Comparison of ENCODE assay signal across 25 cellular contexts in the genomic region with DNA sequence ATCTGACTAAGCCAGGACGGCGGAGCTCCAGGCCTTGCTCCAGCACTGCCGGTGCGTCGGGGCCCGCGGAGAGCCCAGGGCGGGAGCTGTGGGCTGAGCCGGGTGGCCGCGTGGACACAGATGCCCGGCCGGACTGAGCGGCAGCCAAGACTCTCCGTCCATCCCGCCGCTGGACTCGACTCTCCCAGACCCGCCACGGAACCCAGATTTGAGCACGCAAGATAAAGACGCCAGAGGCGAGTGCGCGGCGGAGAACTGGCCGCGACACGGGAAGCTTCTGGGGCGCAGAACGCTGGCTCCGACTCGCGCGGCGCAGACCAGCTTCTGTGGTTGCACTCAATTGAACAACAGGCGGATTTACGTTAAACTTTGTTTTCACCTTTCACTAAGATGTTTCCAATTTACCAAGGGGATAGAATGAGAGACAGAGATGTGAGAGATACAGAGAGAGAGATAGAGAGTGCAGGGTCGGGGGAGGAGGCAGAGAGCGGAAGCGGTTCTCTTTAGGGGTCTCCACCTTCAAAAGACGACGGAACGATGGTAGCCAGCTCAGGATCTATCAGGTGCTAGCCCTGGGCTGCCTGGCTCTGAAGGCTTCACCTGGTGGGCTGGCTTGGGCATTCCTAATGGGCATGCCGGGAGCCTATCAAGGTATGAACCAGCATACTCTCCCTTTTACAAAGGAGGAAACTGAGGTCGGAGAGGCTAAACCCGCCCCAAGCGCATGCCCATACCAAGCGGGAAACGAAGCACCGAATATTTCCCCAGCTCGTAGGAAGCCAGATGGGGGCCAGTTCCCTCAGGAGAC. TPM values are rescaled to one million over a fixed set of nuclear protein-coding genes. Genes with fewer than 3 reads are reported as not detected.
DNase-seq lines count a peak whose midpoint lies in the region; ATAC-seq, FAIRE-seq and TF ChIP-seq lines count a peak whose summit lies in the region.
"Had no signal": no experiment of that assay in that cellular context is flagged by ENCODE, and none has a peak within 500 bp of the region (broad histone marks: within the 10 kb centered on the region; RNA-seq: fewer than 3 reads in every experiment).

No MANE protein-coding gene starts in this region.

- no peak for FAIRE-seq in GM12892 (lab: Jason Lieb, UNC)

- CTCF ChIA-PET in CD8-positive, alpha-beta memory T cell (lab: Charles Lee), result interaction anchor here (1.0 to 1.9 kb wide), 4 partner anchors 25 to 811 kb away, joined by 3 to 4 read pairs (median 4); no protein-coding TSS in a partner anchor

- intact Hi-C loops in cardiac septum (cut with DNase I) (loop anchor here (2.0 to 5.0 kb wide), 4 partner anchors 321 to 811 kb away; no protein-coding TSS in a partner anchor), heart right ventricle (cut with DNase I) (loop anchor here in 9 of 10 donors (2.0 to 10.0 kb wide), 9 partner anchors 303 to 826 kb away; no protein-coding TSS in a partner anchor)

- peak overlapping the region in 5 of 8 donors; percentile 14 to 68 (median 48) for H3K4me3 Mint-ChIP-seq in naive B cell
- peak overlapping the region in 1 of 7 donors; percentile 10 for H3K4me3 Mint-ChIP-seq in CD8-positive, alpha-beta memory T cell
- no peak overlapping the region for H3K4me3 Mint-ChIP-seq in T-helper 2 cell treated with Interferon-gamma antibody and Interleukin-4, amounts not matched to agents 5 μg/mL and 100 μg/mL, for 36 hours
- H3K4me3 Mint-ChIP-seq: central memory CD8-positive, alpha-beta T cell had no signal

- H3K36me3 ChIP-seq in heart right ventricle (no peaks in the 10 kb centered on the region), ectodermal cell (ENCODE audit: control insufficient read depth, insufficient read depth, low read length) (no peaks in the 10 kb centered on the region)
- H3K36me3 ChIP-seq in CD8-positive, alpha-beta memory T cell (ENCODE audit: insufficient read depth, low read length), result no peaks in the 10 kb centered on the region

- peaks cover 20 to 42% (median 29%) of the 10 kb centered on the region in 3 donors for H3K4me1 Mint-ChIP-seq in naive B cell
- peaks cover 12 to 29% (median 17%) of the 10 kb centered on the region in 3 donors for H3K4me1 Mint-ChIP-seq in CD8-positive, alpha-beta memory T cell
- peaks cover 6% of the 10 kb centered on the region for H3K4me1 Mint-ChIP-seq in T-helper 2 cell treated with Interferon-gamma antibody and Interleukin-4, amounts not matched to agents 5 μg/mL and 100 μg/mL, for 36 hours (ENCODE audit: low read depth)

- H3K27me3 ChIP-seq in heart right ventricle, result peaks cover 57 to 100% (median 100%) of the 10 kb centered on the region in 7 donors
- peaks cover 89% of the 10 kb centered on the region for H3K27me3 ChIP-seq in ectodermal cell (ENCODE audit: control insufficient read depth, insufficient read depth, low read length, poor library complexity, severe bottlenecking)
- peaks cover 39% of the 10 kb centered on the region for H3K27me3 ChIP-seq in CD8-positive, alpha-beta memory T cell (ENCODE audit: insufficient read depth, low read length, poor library complexity, severe bottlenecking)

- peak overlapping the region in 2 of 6 donors; percentile 81 to 87 for H3K27ac Mint-ChIP-seq in naive B cell
- peak overlapping the region in 1 of 8 donors; percentile 20 for H3K27ac Mint-ChIP-seq in CD8-positive, alpha-beta memory T cell
- no peak overlapping the region for H3K27ac Mint-ChIP-seq in T-helper 2 cell treated with Interferon-gamma antibody and Interleukin-4, amounts not matched to agents 5 μg/mL and 100 μg/mL, for 36 hours
- H3K27ac Mint-ChIP-seq: naive thymus-derived CD4-positive, alpha-beta T cell had no signal

- no peak overlapping the region for H3K27ac ChIP-seq in heart right ventricle
- H3K27ac ChIP-seq in ectodermal cell (ENCODE audit: insufficient read depth, low read depth, low read length, poor library complexity, severe bottlenecking), result no peak overlapping the region
- H3K27ac ChIP-seq in CD8-positive, alpha-beta memory T cell (ENCODE audit: low read depth, low read length), result no peak overlapping the region

- H3K9me3 ChIP-seq in heart right ventricle (no peaks in the 10 kb centered on the region), ectodermal cell (ENCODE audit: control insufficient read depth, low read length) (no peaks in the 10 kb centered on the region)
- H3K9me3 ChIP-seq in CD8-positive, alpha-beta memory T cell (ENCODE audit: low read length), result no peaks in the 10 kb centered on the region
- H3K9me3 ChIP-seq: SK-N-SH had no signal

- H3K4me1 ChIP-seq in heart right ventricle (peaks cover 3 to 36% (median 21%) of the 10 kb centered on the region in 9 donors), ectodermal cell (ENCODE audit: control insufficient read depth, insufficient read depth, low read length) (peaks cover 18% of the 10 kb centered on the region)
- peaks cover 11% of the 10 kb centered on the region for H3K4me1 ChIP-seq in CD8-positive, alpha-beta memory T cell (ENCODE audit: insufficient read depth, low read length)

- TF ChIP-seq POLR2A in GM12892 (IDR thresholded peaks at IDR 0.05; ENCODE audit: low read depth, low read length), result no peak

- ATAC-seq in heart right ventricle (no peak), naive B cell (ENCODE audit: low read depth in 2 of 2) (no peak)
- ATAC-seq: activated CD4-positive, CD25-positive, alpha-beta regulatory T cell treated with anti-CD3 and anti-CD28 coated beads, Interleukin-2, amount 50 U/mL, for 24 hours; naive thymus-derived CD4-positive, alpha-beta T cell had no signal

- peaks cover 0 to 7% of the 10 kb centered on the region in 2 donors for H3K36me3 Mint-ChIP-seq in naive B cell
- H3K36me3 Mint-ChIP-seq in CD8-positive, alpha-beta memory T cell, result no peaks in the 10 kb centered on the region
- H3K36me3 Mint-ChIP-seq in T-helper 2 cell treated with Interferon-gamma antibody and Interleukin-4, amounts not matched to agents 5 μg/mL and 100 μg/mL, for 36 hours (ENCODE audit: low read depth), result peaks cover 2% of the 10 kb centered on the region

- 2 to 3% methylated on average over 52 of the region's 52 CpGs for WGBS in heart right ventricle, 2 donors
- 35 to 40% methylated on average over 52 of the region's 52 CpGs for WGBS in ectodermal cell, 2 experiments

- H3K4me3 ChIP-seq in heart right ventricle (no peak overlapping the region), ectodermal cell (ENCODE audit: insufficient read depth, low read depth, low read length) (peak overlapping the region; percentile 7)
- no peak overlapping the region for H3K4me3 ChIP-seq in CD8-positive, alpha-beta memory T cell (ENCODE audit: low read length)

- DNase-seq in cardiac septum (ENCODE audit: low spot score) (peak; percentile 36), heart right ventricle (no peak), naive B cell (no peak), NCI-H345 (lab: John Stamatoyannopoulos, UW) (no peak), GM12892 (ENCODE audit: insufficient read length) (no peak)
- no peak for DNase-seq in CD8-positive, alpha-beta memory T cell
- DNase-seq in T-helper 2 cell treated with Interferon-gamma antibody and Interleukin-4, amounts not matched to agents 5 μg/mL and 100 μg/mL, for 36 hours (ENCODE audit: low spot score), result no peak
- DNase-seq: amygdala; CD4-positive, alpha-beta memory T cell; DMS53; effector CD8-positive, alpha-beta T cell; islet precursor cell; naive thymus-derived CD4-positive, alpha-beta T cell; NCI-H1048; NCI-H2029; NCI-H446; NK-92 treated with Interleukin-12 subunit alpha and Interleukin-12 subunit beta, amount 100 ng/mL, for 24 hours; stimulated activated CD4-positive, alpha-beta T cell treated with anti-CD3 and anti-CD28 coated beads, Interleukin-2, amount 100 ng/mL, for 48 hours; substantia nigra; T1000 had no signal

- peaks cover 0 to 9% (median 4%) of the 10 kb centered on the region in 7 donors for H3K9me3 Mint-ChIP-seq in naive B cell
- H3K9me3 Mint-ChIP-seq in CD8-positive, alpha-beta memory T cell, result peaks cover 0 to 3% (median 0%) of the 10 kb centered on the region in 5 donors
- no peaks in the 10 kb centered on the region for H3K9me3 Mint-ChIP-seq in T-helper 2 cell treated with Interferon-gamma antibody and Interleukin-4, amounts not matched to agents 5 μg/mL and 100 μg/mL, for 36 hours
- H3K9me3 Mint-ChIP-seq: CD4-positive, alpha-beta memory T cell; central memory CD8-positive, alpha-beta T cell had no signal

- peaks cover 67 to 89% (median 75%) of the 10 kb centered on the region in 3 donors for H3K27me3 Mint-ChIP-seq in naive B cell
- peaks cover 66 to 80% of the 10 kb centered on the region in 2 donors for H3K27me3 Mint-ChIP-seq in CD8-positive, alpha-beta memory T cell
- peaks cover 80% of the 10 kb centered on the region for H3K27me3 Mint-ChIP-seq in T-helper 2 cell treated with Interferon-gamma antibody and Interleukin-4, amounts not matched to agents 5 μg/mL and 100 μg/mL, for 36 hours (ENCODE audit: low read depth)

- no peak for TF ChIP-seq CTCF in heart right ventricle (IDR thresholded peaks at IDR 0.05)

- POLR2A ChIA-PET in CD8-positive, alpha-beta memory T cell (lab: Charles Lee), result no interaction called here

RNA-seq across cellular contexts. Expression of a gene that starts 10.4 kb away (rescaled TPM):
- total RNA-seq in cardiac septum (0.13 TPM), heart right ventricle (under 1 TPM in 1 of 10 donors, not detected in 9; 0.15 TPM)
- polyA plus RNA-seq in heart right ventricle (not detected), naive B cell (ENCODE audit: low read depth in 6 of 6) (not detected)
- polyA plus RNA-seq in ectodermal cell (2013, experiment 1 of 4), result 15.6 TPM
- 8.8 TPM for polyA plus RNA-seq in ectodermal cell (2013, experiment 2 of 4)
- polyA plus RNA-seq in ectodermal cell (2013, experiment 3 of 4), result 12.8 TPM
- 9.6 TPM for polyA plus RNA-seq in ectodermal cell (2013, experiment 4 of 4)
- total RNA-seq in CD8-positive, alpha-beta memory T cell, result not detected
- not detected for polyA plus RNA-seq in CD8-positive, alpha-beta memory T cell
- polyA plus RNA-seq in GM12892 (2012; ENCODE audit: missing spikeins), result not detected
- total RNA-seq: CD4-positive, alpha-beta memory T cell; lung microvascular endothelial cell; naive thymus-derived CD4-positive, alpha-beta T cell had no signal
- polyA plus RNA-seq: CD4-positive, alpha-beta memory T cell; naive thymus-derived CD4-positive, alpha-beta T cell; SK-N-SH had no signal
